In genomic region chr7:73899731-73900142, GRCh38 we compare ENCODE assay signal across 13 cellular contexts. TPM values are rescaled to one million over a fixed set of nuclear protein-coding genes. Genes with fewer than 3 reads are reported as not detected.
DNase-seq lines count a peak whose midpoint lies in the region; FAIRE-seq and TF ChIP-seq lines count a peak whose summit lies in the region.
"Had no signal": no experiment of that assay in that cellular context is flagged by ENCODE, and none has a peak within 500 bp of the region (broad histone marks: within the 10 kb centered on the region; RNA-seq: fewer than 3 reads in every experiment).

No MANE protein-coding gene starts in this region.

- FAIRE-seq in GM19239 (lab: Jason Lieb, UNC), result no peak
- FAIRE-seq: islet of Langerhans had no signal

- no peak overlapping the region for H3K4me3 ChIP-seq in HFF-Myc (replicated peaks; ENCODE audit: low read depth, low read length)
- H3K4me3 ChIP-seq: right lobe of liver had no signal

- TF ChIP-seq CTCF in HFF-Myc (IDR thresholded peaks at IDR 0.05; ENCODE audit: low read depth, low read length, missing control alignments), result no peak

- POLR2A ChIA-PET in HEK293T (lab: Yijun Ruan, JAX), result no interaction called here

- CTCF ChIA-PET in HEK293T (lab: Yijun Ruan, JAX), result no interaction called here

- DNase-seq in HFF-Myc (ENCODE audit: extremely low read depth, low read depth) (peak; percentile 91), amniotic stem cell (lab: John Stamatoyannopoulos, UW) (peak; percentile 83), iris pigment epithelial cell (ENCODE audit: low read depth) (peak; percentile 44), ureter (ENCODE audit: low spot score) (peak; percentile 76), mucosa of gallbladder (ENCODE audit: low spot score) (no peak), GM19239 (ENCODE audit: insufficient read length, low spot score) (no peak), HEK293T (ENCODE audit: extremely low spot score) (no peak)
- DNase-seq: cortex of kidney; NCI-H1092 treated with DMSO at 0.1 percent for 48 hours; stimulated activated naive B cell treated with anti-CD40 and anti-IgM and Interleukin-4, amounts not matched to agents 10 μg/mL and 1 μg/mL and 100 μg/mL, for 72 hours had no signal

TF ChIP-seq in HEK293T, 16 proteins besides CTCF, POLR2A, EP300 and RAD21:
- TF ChIP-seq ZNF384 (IDR thresholded peaks at IDR 0.05) (no peak), ARNT (IDR thresholded peaks at IDR 0.05) (no peak), FOXA1 (IDR thresholded peaks at IDR 0.05) (no peak), FOXK2 (IDR thresholded peaks at IDR 0.05) (no peak), FOXM1 (IDR thresholded peaks at IDR 0.05; ENCODE audit: borderline replicate concordance) (no peak), HDGF (IDR thresholded peaks at IDR 0.05; ENCODE audit: borderline replicate concordance) (no peak), TARDBP (IDR thresholded peaks at IDR 0.05) (no peak), ELF4 (IDR thresholded peaks at IDR 0.05) (no peak), LEF1 (IDR thresholded peaks at IDR 0.05; ENCODE audit: borderline replicate concordance) (no peak)

RNA-seq across cellular contexts. Expression of gene TMEM270, which starts 38.8 kb away (rescaled TPM):
- not detected for total RNA-seq in ureter
- not detected for total RNA-seq in mucosa of gallbladder
- total RNA-seq: activated CD8-positive, alpha-beta memory T cell treated with anti-CD3 and anti-CD28 coated beads for 36 hours; right lobe of liver had no signal

RNA-seq across cellular contexts. Expression of gene METTL27, which starts 57.4 kb away (rescaled TPM):
- total RNA-seq in ureter (14.4 TPM), mucosa of gallbladder (3.1 TPM)

Comparison
In these comparisons a context has a peak if more than half of its experiments do, and no peak if none do; other contexts are left out.
1. DNase-seq: peak in HFF-Myc (single experiment), amniotic stem cell (single experiment), iris pigment epithelial cell (single experiment) and ureter (single experiment); none in mucosa of gallbladder (single experiment), GM19239 (single experiment) and HEK293T (single experiment).